In the genomic region with DNA sequence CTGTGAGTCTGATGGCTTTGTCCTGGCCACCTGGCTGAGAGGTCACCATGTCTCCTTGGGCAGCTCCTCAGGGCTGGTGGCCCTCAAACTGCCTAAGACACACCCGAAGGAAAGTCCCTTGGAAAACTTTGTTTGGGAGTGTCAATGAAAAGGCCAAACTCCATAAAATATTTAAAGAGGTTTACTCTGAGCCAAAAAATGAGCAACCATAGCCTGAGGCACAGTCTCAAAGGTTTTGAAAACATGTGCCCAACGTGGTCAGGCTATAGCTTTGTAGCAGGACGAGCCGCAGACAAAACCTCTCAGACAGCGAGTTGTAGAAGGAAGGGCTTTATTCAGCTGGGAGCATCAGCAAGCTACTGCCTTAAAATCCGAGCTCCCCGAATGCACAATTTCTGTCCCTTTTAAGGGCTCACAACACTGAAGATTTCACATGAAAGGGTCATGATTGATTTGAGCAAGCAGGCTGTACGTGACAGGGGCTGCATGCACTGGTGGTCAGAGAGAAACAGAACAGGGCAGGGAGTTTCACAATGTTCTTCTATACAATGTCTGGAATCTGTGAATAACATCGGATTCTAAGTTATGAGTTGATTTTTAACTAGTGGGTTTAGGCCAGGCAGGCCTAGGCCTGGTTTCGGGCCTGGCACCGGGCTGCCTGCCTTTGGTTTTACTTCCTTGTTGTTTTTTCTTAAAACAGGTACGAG, we compare ENCODE assay signal across 2 cellular contexts.
A peak's percentile ranks its signal among the peaks of the same experiment; 100 is the strongest.
TF ChIP-seq lines count a peak whose summit lies in the region.
"Not testable (repeated sequence)": the region's sequence is repeated elsewhere in the genome, so short reads cannot be mapped to it uniquely, and the experiment has no call there.

No MANE protein-coding gene starts in this region.

TF ChIP-seq in GM12878, 131 proteins besides CTCF, POLR2A, EP300 and RAD21:
- TF ChIP-seq, protein P1, sequence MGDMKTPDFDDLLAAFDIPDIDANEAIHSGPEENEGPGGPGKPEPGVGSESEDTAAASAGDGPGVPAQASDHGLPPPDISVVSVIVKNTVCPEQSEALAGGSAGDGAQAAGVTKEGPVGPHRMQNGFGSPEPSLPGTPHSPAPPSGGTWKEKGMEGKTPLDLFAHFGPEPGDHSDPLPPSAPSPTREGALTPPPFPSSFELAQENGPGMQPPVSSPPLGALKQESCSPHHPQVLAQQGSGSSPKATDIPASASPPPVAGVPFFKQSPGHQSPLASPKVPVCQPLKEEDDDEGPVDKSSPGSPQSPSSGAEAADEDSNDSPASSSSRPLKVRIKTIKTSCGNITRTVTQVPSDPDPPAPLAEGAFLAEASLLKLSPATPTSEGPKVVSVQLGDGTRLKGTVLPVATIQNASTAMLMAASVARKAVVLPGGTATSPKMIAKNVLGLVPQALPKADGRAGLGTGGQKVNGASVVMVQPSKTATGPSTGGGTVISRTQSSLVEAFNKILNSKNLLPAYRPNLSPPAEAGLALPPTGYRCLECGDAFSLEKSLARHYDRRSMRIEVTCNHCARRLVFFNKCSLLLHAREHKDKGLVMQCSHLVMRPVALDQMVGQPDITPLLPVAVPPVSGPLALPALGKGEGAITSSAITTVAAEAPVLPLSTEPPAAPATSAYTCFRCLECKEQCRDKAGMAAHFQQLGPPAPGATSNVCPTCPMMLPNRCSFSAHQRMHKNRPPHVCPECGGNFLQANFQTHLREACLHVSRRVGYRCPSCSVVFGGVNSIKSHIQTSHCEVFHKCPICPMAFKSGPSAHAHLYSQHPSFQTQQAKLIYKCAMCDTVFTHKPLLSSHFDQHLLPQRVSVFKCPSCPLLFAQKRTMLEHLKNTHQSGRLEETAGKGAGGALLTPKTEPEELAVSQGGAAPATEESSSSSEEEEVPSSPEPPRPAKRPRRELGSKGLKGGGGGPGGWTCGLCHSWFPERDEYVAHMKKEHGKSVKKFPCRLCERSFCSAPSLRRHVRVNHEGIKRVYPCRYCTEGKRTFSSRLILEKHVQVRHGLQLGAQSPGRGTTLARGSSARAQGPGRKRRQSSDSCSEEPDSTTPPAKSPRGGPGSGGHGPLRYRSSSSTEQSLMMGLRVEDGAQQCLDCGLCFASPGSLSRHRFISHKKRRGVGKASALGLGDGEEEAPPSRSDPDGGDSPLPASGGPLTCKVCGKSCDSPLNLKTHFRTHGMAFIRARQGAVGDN (IDR thresholded peaks at IDR 0.05) = peak; percentile 18; the same call in 1 of the 2 replicates

TF ChIP-seq in HepG2, 621 proteins besides CTCF, POLR2A, EP300 and RAD21 (continues in another document):
- TF ChIP-seq SOX13 (IDR thresholded peaks at IDR 0.05) = not testable (repeated sequence)
- TF ChIP-seq SOX13 (CRISPR knock-in tag; conservative IDR thresholded peaks at IDR 0.05 in 1 of 2, IDR thresholded peaks at IDR 0.05 in 1 of 2) = peak in 1 of 2 experiments; percentile 55; a peak in 1 of 4 replicates
- TF ChIP-seq ZFY (CRISPR knock-in tag; IDR thresholded peaks at IDR 0.05) = peak; percentile 78
- TF ChIP-seq ELF3 (CRISPR knock-in tag; IDR thresholded peaks at IDR 0.05) = peak; percentile 85
- 0 out of 2 replicates have a peak, but pooled peaks have one; percentile 22 for TF ChIP-seq ZMYM4 (CRISPR knock-in tag; IDR thresholded peaks at IDR 0.05)
- TF ChIP-seq, protein P2, sequence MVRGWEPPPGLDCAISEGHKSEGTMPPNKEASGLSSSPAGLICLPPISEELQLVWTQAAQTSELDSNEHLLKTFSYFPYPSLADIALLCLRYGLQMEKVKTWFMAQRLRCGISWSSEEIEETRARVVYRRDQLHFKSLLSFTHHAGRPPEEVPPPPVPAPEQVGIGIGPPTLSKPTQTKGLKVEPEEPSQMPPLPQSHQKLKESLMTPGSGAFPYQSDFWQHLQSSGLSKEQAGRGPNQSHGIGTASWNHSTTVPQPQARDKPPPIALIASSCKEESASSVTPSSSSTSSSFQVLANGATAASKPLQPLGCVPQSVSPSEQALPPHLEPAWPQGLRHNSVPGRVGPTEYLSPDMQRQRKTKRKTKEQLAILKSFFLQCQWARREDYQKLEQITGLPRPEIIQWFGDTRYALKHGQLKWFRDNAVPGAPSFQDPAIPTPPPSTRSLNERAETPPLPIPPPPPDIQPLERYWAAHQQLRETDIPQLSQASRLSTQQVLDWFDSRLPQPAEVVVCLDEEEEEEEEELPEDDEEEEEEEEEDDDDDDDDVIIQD (CRISPR knock-in tag; IDR thresholded peaks at IDR 0.05; ENCODE audit: low read depth) = peak; percentile 69; the same call in 1 of the 2 replicates
- peak; percentile 12; the same call in 1 of the 2 replicates for TF ChIP-seq GATAD1 (CRISPR knock-in tag; IDR thresholded peaks at IDR 0.05)
- peak; percentile 55; the same call in 1 of the 2 replicates for TF ChIP-seq CEBPG (CRISPR knock-in tag; IDR thresholded peaks at IDR 0.05)
- 0 out of 2 replicates have a peak, but pooled peaks have one; percentile 25 for TF ChIP-seq KAT8 (CRISPR knock-in tag; IDR thresholded peaks at IDR 0.05)
- TF ChIP-seq SALL1 (CRISPR knock-in tag; IDR thresholded peaks at IDR 0.05) = peak; percentile 20; the same call in 1 of the 2 replicates
- TF ChIP-seq POGZ (CRISPR knock-in tag; IDR thresholded peaks at IDR 0.05) = peak; percentile 40; the same call in 1 of the 2 replicates
- TF ChIP-seq, protein P3, sequence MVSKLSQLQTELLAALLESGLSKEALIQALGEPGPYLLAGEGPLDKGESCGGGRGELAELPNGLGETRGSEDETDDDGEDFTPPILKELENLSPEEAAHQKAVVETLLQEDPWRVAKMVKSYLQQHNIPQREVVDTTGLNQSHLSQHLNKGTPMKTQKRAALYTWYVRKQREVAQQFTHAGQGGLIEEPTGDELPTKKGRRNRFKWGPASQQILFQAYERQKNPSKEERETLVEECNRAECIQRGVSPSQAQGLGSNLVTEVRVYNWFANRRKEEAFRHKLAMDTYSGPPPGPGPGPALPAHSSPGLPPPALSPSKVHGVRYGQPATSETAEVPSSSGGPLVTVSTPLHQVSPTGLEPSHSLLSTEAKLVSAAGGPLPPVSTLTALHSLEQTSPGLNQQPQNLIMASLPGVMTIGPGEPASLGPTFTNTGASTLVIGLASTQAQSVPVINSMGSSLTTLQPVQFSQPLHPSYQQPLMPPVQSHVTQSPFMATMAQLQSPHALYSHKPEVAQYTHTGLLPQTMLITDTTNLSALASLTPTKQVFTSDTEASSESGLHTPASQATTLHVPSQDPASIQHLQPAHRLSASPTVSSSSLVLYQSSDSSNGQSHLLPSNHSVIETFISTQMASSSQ (IDR thresholded peaks at IDR 0.05; ENCODE audit: low read depth) = peak; percentile 68; the same call in 1 of the 2 replicates
- TF ChIP-seq, protein P3 (CRISPR knock-in tag; IDR thresholded peaks at IDR 0.05; ENCODE audit: borderline replicate concordance) = peak; percentile 17; the same call in 1 of the 2 replicates
- TF ChIP-seq, protein P4, sequence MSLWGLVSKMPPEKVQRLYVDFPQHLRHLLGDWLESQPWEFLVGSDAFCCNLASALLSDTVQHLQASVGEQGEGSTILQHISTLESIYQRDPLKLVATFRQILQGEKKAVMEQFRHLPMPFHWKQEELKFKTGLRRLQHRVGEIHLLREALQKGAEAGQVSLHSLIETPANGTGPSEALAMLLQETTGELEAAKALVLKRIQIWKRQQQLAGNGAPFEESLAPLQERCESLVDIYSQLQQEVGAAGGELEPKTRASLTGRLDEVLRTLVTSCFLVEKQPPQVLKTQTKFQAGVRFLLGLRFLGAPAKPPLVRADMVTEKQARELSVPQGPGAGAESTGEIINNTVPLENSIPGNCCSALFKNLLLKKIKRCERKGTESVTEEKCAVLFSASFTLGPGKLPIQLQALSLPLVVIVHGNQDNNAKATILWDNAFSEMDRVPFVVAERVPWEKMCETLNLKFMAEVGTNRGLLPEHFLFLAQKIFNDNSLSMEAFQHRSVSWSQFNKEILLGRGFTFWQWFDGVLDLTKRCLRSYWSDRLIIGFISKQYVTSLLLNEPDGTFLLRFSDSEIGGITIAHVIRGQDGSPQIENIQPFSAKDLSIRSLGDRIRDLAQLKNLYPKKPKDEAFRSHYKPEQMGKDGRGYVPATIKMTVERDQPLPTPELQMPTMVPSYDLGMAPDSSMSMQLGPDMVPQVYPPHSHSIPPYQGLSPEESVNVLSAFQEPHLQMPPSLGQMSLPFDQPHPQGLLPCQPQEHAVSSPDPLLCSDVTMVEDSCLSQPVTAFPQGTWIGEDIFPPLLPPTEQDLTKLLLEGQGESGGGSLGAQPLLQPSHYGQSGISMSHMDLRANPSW (CRISPR knock-in tag; IDR thresholded peaks at IDR 0.05; ENCODE audit: borderline replicate concordance) = 0 out of 2 replicates have a peak, but pooled peaks have one; percentile 43
- peak; percentile 14; the same call in 1 of the 2 replicates for TF ChIP-seq ETV5 (CRISPR knock-in tag; IDR thresholded peaks at IDR 0.05; ENCODE audit: borderline replicate concordance)
- TF ChIP-seq SAP130 (CRISPR knock-in tag; IDR thresholded peaks at IDR 0.05; ENCODE audit: low read depth) = peak; percentile 64
- TF ChIP-seq, protein P5, sequence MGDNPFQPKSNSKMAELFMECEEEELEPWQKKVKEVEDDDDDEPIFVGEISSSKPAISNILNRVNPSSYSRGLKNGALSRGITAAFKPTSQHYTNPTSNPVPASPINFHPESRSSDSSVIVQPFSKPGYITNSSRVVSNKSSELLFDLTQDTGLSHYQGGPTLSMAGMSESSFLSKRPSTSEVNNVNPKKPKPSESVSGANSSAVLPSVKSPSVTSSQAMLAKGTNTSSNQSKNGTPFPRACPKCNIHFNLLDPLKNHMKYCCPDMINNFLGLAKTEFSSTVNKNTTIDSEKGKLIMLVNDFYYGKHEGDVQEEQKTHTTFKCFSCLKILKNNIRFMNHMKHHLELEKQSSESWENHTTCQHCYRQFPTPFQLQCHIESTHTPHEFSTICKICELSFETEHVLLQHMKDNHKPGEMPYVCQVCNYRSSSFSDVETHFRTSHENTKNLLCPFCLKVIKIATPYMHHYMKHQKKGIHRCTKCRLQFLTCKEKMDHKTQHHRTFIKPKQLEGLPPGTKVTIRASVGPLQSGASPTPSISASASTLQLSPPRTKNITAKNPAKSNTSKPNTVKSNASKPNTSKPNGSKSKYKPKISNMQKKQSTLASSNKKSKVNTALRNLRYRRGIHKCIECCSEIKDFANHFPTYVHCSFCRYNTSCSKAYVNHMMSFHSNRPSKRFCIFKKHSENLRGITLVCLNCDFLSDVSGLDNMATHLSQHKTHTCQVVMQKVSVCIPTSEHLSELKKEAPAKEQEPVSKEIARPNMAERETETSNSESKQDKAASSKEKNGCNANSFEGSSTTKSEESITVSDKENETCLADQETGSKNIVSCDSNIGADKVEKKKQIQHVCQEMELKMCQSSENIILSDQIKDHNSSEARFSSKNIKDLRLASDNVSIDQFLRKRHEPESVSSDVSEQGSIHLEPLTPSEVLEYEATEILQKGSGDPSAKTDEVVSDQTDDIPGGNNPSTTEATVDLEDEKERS (CRISPR knock-in tag; IDR thresholded peaks at IDR 0.05) = 0 out of 2 replicates have a peak, but pooled peaks have one; percentile 23
- 0 out of 2 replicates have a peak, but pooled peaks have one; percentile 53 for TF ChIP-seq RXRB (CRISPR knock-in tag; IDR thresholded peaks at IDR 0.05; ENCODE audit: borderline replicate concordance)
- TF ChIP-seq, protein P6, sequence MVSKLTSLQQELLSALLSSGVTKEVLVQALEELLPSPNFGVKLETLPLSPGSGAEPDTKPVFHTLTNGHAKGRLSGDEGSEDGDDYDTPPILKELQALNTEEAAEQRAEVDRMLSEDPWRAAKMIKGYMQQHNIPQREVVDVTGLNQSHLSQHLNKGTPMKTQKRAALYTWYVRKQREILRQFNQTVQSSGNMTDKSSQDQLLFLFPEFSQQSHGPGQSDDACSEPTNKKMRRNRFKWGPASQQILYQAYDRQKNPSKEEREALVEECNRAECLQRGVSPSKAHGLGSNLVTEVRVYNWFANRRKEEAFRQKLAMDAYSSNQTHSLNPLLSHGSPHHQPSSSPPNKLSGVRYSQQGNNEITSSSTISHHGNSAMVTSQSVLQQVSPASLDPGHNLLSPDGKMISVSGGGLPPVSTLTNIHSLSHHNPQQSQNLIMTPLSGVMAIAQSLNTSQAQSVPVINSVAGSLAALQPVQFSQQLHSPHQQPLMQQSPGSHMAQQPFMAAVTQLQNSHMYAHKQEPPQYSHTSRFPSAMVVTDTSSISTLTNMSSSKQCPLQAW (CRISPR knock-in tag; IDR thresholded peaks at IDR 0.05) = peak; percentile 68
- TF ChIP-seq ZNF510 (CRISPR knock-in tag; IDR thresholded peaks at IDR 0.05; ENCODE audit: low read depth) = 0 out of 2 replicates have a peak, but pooled peaks have one; percentile 13
- TF ChIP-seq, protein P7, sequence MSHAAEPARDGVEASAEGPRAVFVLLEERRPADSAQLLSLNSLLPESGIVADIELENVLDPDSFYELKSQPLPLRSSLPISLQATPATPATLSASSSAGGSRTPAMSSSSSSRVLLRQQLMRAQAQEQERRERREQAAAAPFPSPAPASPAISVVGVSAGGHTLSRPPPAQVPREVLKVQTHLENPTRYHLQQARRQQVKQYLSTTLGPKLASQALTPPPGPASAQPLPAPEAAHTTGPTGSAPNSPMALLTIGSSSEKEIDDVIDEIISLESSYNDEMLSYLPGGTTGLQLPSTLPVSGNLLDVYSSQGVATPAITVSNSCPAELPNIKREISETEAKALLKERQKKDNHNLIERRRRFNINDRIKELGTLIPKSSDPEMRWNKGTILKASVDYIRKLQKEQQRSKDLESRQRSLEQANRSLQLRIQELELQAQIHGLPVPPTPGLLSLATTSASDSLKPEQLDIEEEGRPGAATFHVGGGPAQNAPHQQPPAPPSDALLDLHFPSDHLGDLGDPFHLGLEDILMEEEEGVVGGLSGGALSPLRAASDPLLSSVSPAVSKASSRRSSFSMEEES (CRISPR knock-in tag; IDR thresholded peaks at IDR 0.05) = peak; percentile 34; the same call in 1 of the 2 replicates
- TF ChIP-seq ZFX (CRISPR knock-in tag; IDR thresholded peaks at IDR 0.05; ENCODE audit: low read depth) = peak; percentile 80
- TF ChIP-seq CEBPB (IDR thresholded peaks at IDR 0.05; ENCODE audit: borderline replicate concordance, low read depth, low read length) = 0 out of 2 replicates have a peak, but pooled peaks have one; percentile 5
